In the genomic region with DNA sequence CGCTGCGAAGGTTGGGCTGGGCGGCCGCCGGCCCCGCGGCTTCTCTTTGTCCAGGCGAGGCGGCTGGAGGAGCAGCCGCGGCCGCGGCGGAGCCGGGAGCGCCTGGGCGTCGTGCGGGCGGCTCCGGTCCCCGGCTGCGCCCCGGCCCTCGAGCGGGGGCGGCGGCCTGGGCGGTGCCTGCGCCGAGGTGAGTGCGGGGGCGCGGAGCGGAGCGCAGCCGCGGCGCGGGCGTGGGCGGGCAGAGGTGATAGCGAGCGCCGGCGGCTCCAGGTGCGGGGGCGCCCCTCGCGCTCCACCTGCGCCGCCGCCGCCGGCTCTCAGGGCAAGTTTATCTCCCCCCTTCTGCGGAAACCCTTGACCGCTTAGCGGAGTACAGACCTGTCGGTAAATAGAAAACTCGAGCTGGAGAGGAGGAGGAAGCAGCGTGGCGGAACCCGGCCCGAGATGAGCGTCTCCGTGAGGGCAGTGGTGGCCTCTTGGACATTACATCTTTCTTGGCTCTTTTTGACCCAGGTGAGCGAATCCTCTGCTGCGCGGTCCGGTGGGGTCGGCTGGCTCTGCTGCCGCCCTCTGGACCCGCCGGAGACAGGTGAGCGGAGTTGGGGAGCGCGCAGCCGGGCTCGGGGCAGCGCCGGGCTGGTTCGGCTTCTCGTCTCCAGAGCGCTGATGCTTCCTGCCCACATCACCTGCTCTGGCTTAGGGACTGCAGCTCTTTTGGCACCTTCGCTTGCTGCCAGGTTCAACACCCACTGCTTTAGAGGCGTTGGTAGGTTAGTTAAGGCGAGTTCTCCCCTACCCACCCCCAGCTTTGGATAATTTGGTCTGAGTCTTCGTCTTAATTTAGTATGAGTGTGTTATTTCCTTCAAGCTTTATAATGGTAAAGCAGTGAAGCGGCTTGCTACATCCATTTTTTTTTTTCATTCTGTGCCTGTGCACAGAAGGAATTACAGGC, we compare ENCODE assay signal across 8 cellular contexts. TPM values are rescaled to one million over a fixed set of nuclear protein-coding genes. Genes with fewer than 3 reads are reported as not detected.
DNase-seq lines count a peak whose midpoint lies in the region; ATAC-seq and TF ChIP-seq lines count a peak whose summit lies in the region.

TSS of gene MTUS2 (plus strand) at position 241 of the 953 bp plus-strand sequence.

- POLR2A ChIA-PET in activated CD8-positive, alpha-beta T cell treated with anti-CD3 and anti-CD28 coated beads for 36 hours (lab: Charles Lee): no interaction called here

- H3K27ac ChIP-seq in neuronal stem cell (replicated peaks; ENCODE audit: low read length): no peak within 1 kb of the TSS

- H3K9me3 Mint-ChIP-seq in activated CD8-positive, alpha-beta T cell treated with anti-CD3 and anti-CD28 coated beads for 36 hours: peaks cover 3% of the 10 kb centered on the region

- H4K8ac ChIP-seq in neuronal stem cell (ENCODE audit: low read depth, low read length): no peak within 1 kb of the TSS

- H3K4ac ChIP-seq in neuronal stem cell (ENCODE audit: low read length): no peak within 1 kb of the TSS

- H3K36me3 ChIP-seq in neuronal stem cell (replicated peaks in 1 of 2; ENCODE audit: control insufficient read depth in 2 of 2, insufficient read depth in 2 of 2, low read length in 2 of 2): no peaks in the 10 kb centered on the region

- peaks cover 58% of the 10 kb centered on the region for H3K27me3 Mint-ChIP-seq in activated CD8-positive, alpha-beta T cell treated with anti-CD3 and anti-CD28 coated beads for 36 hours

- no peak within 1 kb of the TSS for H2BK5ac ChIP-seq in neuronal stem cell (ENCODE audit: low read length)

- peak within 1 kb of the TSS; percentile 74 for H2AFZ ChIP-seq in neuronal stem cell (ENCODE audit: low read length)

- H3K4me3 Mint-ChIP-seq in activated CD8-positive, alpha-beta T cell treated with anti-CD3 and anti-CD28 coated beads for 36 hours: peak within 1 kb of the TSS; percentile 45

- no peak within 1 kb of the TSS for H2BK15ac ChIP-seq in neuronal stem cell (ENCODE audit: low read length)

- no peak within 1 kb of the TSS for H2BK120ac ChIP-seq in neuronal stem cell (ENCODE audit: low read depth, low read length)

- peak within 1 kb of the TSS; percentile 99 for H3K4me2 ChIP-seq in neuronal stem cell (ENCODE audit: insufficient read depth, low read length, poor library complexity, severe bottlenecking)

- no CpG with 5 or more reads among the region's 89 CpGs for WGBS in neuronal stem cell (ENCODE audit: extremely low coverage in 2 of 2, insufficient read length in 2 of 2, insufficient replicate concordance in 1 of 2), 2 donors

- intact Hi-C loops in activated CD8-positive, alpha-beta T cell treated with anti-CD3 and anti-CD28 coated beads for 36 hours (cut with micrococcal nuclease): no loop called here

- H3K9ac ChIP-seq in neuronal stem cell (ENCODE audit: low read depth, low read length, poor library complexity): peak within 1 kb of the TSS; percentile 57

- no peak within 1 kb of the TSS for H3K27ac Mint-ChIP-seq in activated CD8-positive, alpha-beta T cell treated with anti-CD3 and anti-CD28 coated beads for 36 hours

- peak; percentile 13 for TF ChIP-seq CTCF in activated CD8-positive, alpha-beta T cell treated with anti-CD3 and anti-CD28 coated beads for 36 hours (IDR thresholded peaks at IDR 0.05)
- no peak for TF ChIP-seq CTCF in fibroblast of the aortic adventitia (IDR thresholded peaks at IDR 0.05; ENCODE audit: insufficient read depth, low read length)

- no peak within 1 kb of the TSS for H2AK5ac ChIP-seq in neuronal stem cell (ENCODE audit: low read depth, low read length)

- H3K79me1 ChIP-seq in neuronal stem cell (ENCODE audit: low read depth, low read length): no peaks in the 10 kb centered on the region

- peaks cover 0 to 2% of the 10 kb centered on the region in 2 donors for H3K4me1 ChIP-seq in neuronal stem cell (ENCODE audit: control insufficient read depth in 2 of 2, insufficient read depth in 1 of 2, low read depth in 1 of 2, low read length in 2 of 2)

- H3K18ac ChIP-seq in neuronal stem cell (ENCODE audit: low read length): peak within 1 kb of the TSS; percentile 56

- no peak within 1 kb of the TSS for H2BK12ac ChIP-seq in neuronal stem cell (ENCODE audit: low read length)

- no peak within 1 kb of the TSS for H4K91ac ChIP-seq in neuronal stem cell (ENCODE audit: low read depth, low read length, poor library complexity)

- peaks cover 2% of the 10 kb centered on the region for H3K4me1 Mint-ChIP-seq in activated CD8-positive, alpha-beta T cell treated with anti-CD3 and anti-CD28 coated beads for 36 hours (ENCODE audit: low read depth)

- H3K9me3 ChIP-seq in neuronal stem cell (replicated peaks in 1 of 2; ENCODE audit: control insufficient read depth in 2 of 2, insufficient read depth in 1 of 2, low read depth in 1 of 2, low read length in 2 of 2): peaks cover 0 to 1% of the 10 kb centered on the region in 2 donors

- H3K36me3 Mint-ChIP-seq in activated CD8-positive, alpha-beta T cell treated with anti-CD3 and anti-CD28 coated beads for 36 hours (ENCODE audit: low read depth): no peaks in the 10 kb centered on the region

- H3K14ac ChIP-seq in neuronal stem cell (ENCODE audit: low read length): no peak within 1 kb of the TSS

- H3K23ac ChIP-seq in neuronal stem cell (ENCODE audit: low read depth, low read length, poor library complexity): peak within 1 kb of the TSS; percentile 90

- DNase-seq in activated CD8-positive, alpha-beta T cell treated with anti-CD3 and anti-CD28 coated beads for 36 hours: peak; percentile 25
- DNase-seq in fibroblast of the aortic adventitia (ENCODE audit: low read depth): no peak
- DNase-seq in neuronal stem cell (ENCODE audit: low spot score): peak; percentile 6
- no peak for DNase-seq in ureter (ENCODE audit: low spot score)

- H3K4me3 ChIP-seq in fibroblast of the aortic adventitia (ENCODE audit: low read depth, low read length) (peak within 1 kb of the TSS; percentile 31), neuronal stem cell (ENCODE audit: low read length in 2 of 2) (peak within 1 kb of the TSS; percentile 25 to 82)

- CTCF ChIA-PET in activated CD8-positive, alpha-beta T cell treated with anti-CD3 and anti-CD28 coated beads for 36 hours (lab: Charles Lee): interaction anchor here (0.9 to 1.8 kb wide), 7 partner anchors 9 to 544 kb away, joined by 3 to 6 read pairs (median 3); no protein-coding TSS in a partner anchor

- H3K27me3 ChIP-seq in neuronal stem cell (ENCODE audit: control insufficient read depth in 3 of 3, insufficient read depth in 3 of 3, low read depth in 1 of 3, low read length in 3 of 3): peaks cover 0 to 50% (median 23%) of the 10 kb centered on the region in 3 experiments

- ATAC-seq in GM18498 (IDR thresholded peaks at IDR 0.05; ENCODE audit: unreplicated experiment): peak; percentile 45
- peak; percentile 34 for ATAC-seq in HG03103 (IDR thresholded peaks at IDR 0.05; ENCODE audit: low read depth, unreplicated experiment)
- ATAC-seq in activated CD8-positive, alpha-beta T cell treated with anti-CD3 and anti-CD28 coated beads for 36 hours: peak; percentile 54
- ATAC-seq in GM21447 (IDR thresholded peaks at IDR 0.05; ENCODE audit: unreplicated experiment): no peak
- no peak for ATAC-seq in HG02970 (IDR thresholded peaks at IDR 0.05; ENCODE audit: low FRiP score, unreplicated experiment)

RNA-seq across cellular contexts. Expression of gene MTUS2, which starts in this region (rescaled TPM):
- total RNA-seq in activated CD8-positive, alpha-beta T cell treated with anti-CD3 and anti-CD28 coated beads for 36 hours: not detected
- 0.36 TPM in 1 of 2 replicates, not detected in the other for total RNA-seq in fibroblast of the aortic adventitia (ENCODE audit: low replicate concordance)
- 0.13 TPM for polyA plus RNA-seq in neuronal stem cell (2013, experiment 1 of 2)
- 0.18 TPM for polyA plus RNA-seq in neuronal stem cell (2013, experiment 2 of 2)
- total RNA-seq in ureter: 5.1 TPM

Comparison
In these comparisons a context has a peak if more than half of its experiments do, and no peak if none do; other contexts are left out.
1. Peak in DNase-seq and ATAC-seq in activated CD8-positive, alpha-beta T cell treated with anti-CD3 and anti-CD28 coated beads for 36 hours; RNA of the gene not detected or under 1 TPM.
2. ATAC-seq: peak in GM18498 (single experiment) and HG03103 (single experiment); none in GM21447 (single experiment) and HG02970 (single experiment).